Comparison of ENCODE assay signal across 9 cellular contexts in genomic region chr3:100399341-100400071, GRCh38. TPM values are rescaled to one million over a fixed set of nuclear protein-coding genes. Genes with fewer than 3 reads are reported as not detected.
DNase-seq lines count a peak whose midpoint lies in the region; ATAC-seq and TF ChIP-seq lines count a peak whose summit lies in the region.
"Had no signal": no experiment of that assay in that cellular context is flagged by ENCODE, and none has a peak within 500 bp of the region (broad histone marks: within the 10 kb centered on the region; RNA-seq: fewer than 3 reads in every experiment).

No MANE protein-coding gene starts in this region.

- peak overlapping the region; percentile 71 to 93 for H3K9ac ChIP-seq in liver (ENCODE audit: low read depth in 1 of 2, low read length in 2 of 2)

- peaks cover 68% of the 10 kb centered on the region for H3K4me1 Mint-ChIP-seq in activated naive CD8-positive, alpha-beta T cell (ENCODE audit: low read depth)

- H3K27me3 ChIP-seq in liver (ENCODE audit: control insufficient read depth in 4 of 4, insufficient read depth in 4 of 4, low read length in 3 of 4) = no peaks in the 10 kb centered on the region
- H3K27me3 ChIP-seq in tibial artery = no peaks in the 10 kb centered on the region

- peak overlapping the region; percentile 83 for H3K27ac Mint-ChIP-seq in activated naive CD8-positive, alpha-beta T cell

- TF ChIP-seq CTCF in liver (IDR thresholded peaks at IDR 0.05; ENCODE audit: low read depth, low read length, missing input control) (no peak), tibial artery (IDR thresholded peaks at IDR 0.05) (no peak)

- H3K4me3 ChIP-seq in liver (ENCODE audit: low read depth in 1 of 3, low read length in 3 of 3) = peak overlapping the region; percentile 78 to 94 (median 83)
- peak overlapping the region; percentile 97 to 99 for H3K4me3 ChIP-seq in tibial artery

- H3K27ac ChIP-seq in liver (ENCODE audit: low read depth in 1 of 2, low read length in 2 of 2) = peak overlapping the region in 1 of 2 donors; percentile 93
- H3K27ac ChIP-seq in tibial artery = peak overlapping the region in 1 of 2 donors; percentile 99

- ATAC-seq in HG03097 (IDR thresholded peaks at IDR 0.05; ENCODE audit: low FRiP score, unreplicated experiment) = no peak

- DNase-seq in activated CD4-positive, alpha-beta T cell treated with anti-CD3 and anti-CD28 coated beads, Interleukin-2, amount 50 U/mL, for 1 hour = peak; percentile 2
- DNase-seq in activated CD4-positive, alpha-beta T cell treated with anti-CD3 and anti-CD28 coated beads for 48 hours = no peak
- DNase-seq in tibial artery (no peak), SK-N-DZ (ENCODE audit: low spot score) (no peak), SHP77 treated with DMSO at 0.1 percent for 48 hours (lab: John Stamatoyannopoulos, UW) (no peak)
- DNase-seq: NCI-H1092 had no signal

- H3K4me3 Mint-ChIP-seq in activated naive CD8-positive, alpha-beta T cell = peak overlapping the region; percentile 94

- H3K9me3 Mint-ChIP-seq in activated naive CD8-positive, alpha-beta T cell (ENCODE audit: low read depth) = no peaks in the 10 kb centered on the region

- WGBS in liver = 22% methylated on average over 9 of the region's 9 CpGs

- H3K4me1 ChIP-seq in liver (ENCODE audit: control insufficient read depth in 4 of 4, insufficient read depth in 4 of 4, low read length in 3 of 4) = peaks cover 5 to 46% (median 37%) of the 10 kb centered on the region in 4 donors
- H3K4me1 ChIP-seq in tibial artery = peaks cover 0 to 60% (median 32%) of the 10 kb centered on the region in 4 donors

- H3K36me3 Mint-ChIP-seq in activated naive CD8-positive, alpha-beta T cell = no peaks in the 10 kb centered on the region

- H3K9me3 ChIP-seq in liver (ENCODE audit: control insufficient read depth in 4 of 4, low read length in 3 of 4) = no peaks in the 10 kb centered on the region
- H3K9me3 ChIP-seq in tibial artery = no peaks in the 10 kb centered on the region

- no peaks in the 10 kb centered on the region for H3K27me3 Mint-ChIP-seq in activated naive CD8-positive, alpha-beta T cell

- no peaks in the 10 kb centered on the region for H3K36me3 ChIP-seq in liver (ENCODE audit: control insufficient read depth in 4 of 4, insufficient read depth in 3 of 4, low read depth in 1 of 4, low read length in 3 of 4)
- H3K36me3 ChIP-seq in tibial artery = no peaks in the 10 kb centered on the region

- no peak for TF ChIP-seq RAD21 in liver (IDR thresholded peaks at IDR 0.05)

- intact Hi-C loops in tibial artery (cut with DNase I; ENCODE audit: low total_unique reads) = loop anchor here (5.0 kb wide), 1 partner anchor 93 kb away; the partner anchor contains the start of gene TMEM45A

TF ChIP-seq in liver, 16 proteins besides CTCF, POLR2A, EP300 and RAD21:
- peak in 1 of 2 donors; percentile 3 for TF ChIP-seq HNF4A (conservative IDR thresholded peaks at IDR 0.05)
- no peak for TF ChIP-seq EGR1 (IDR thresholded peaks at IDR 0.05; ENCODE audit: low read depth in 2 of 2)

RNA-seq across cellular contexts. Expression of gene TOMM70, which starts 1.4 kb away (rescaled TPM):
- 10 to 100 TPM; 39.5 to 55.8 TPM for total RNA-seq in liver
- 10 to 100 TPM; 16.7 to 25.7 TPM for polyA plus RNA-seq in liver
- polyA plus RNA-seq in SK-N-DZ (2014; cell fraction: cytosol; rRNA removed) = 74.8 and 83.2 TPM in 2 replicates
- polyA plus RNA-seq in SK-N-DZ (2014; cell fraction: nucleus; rRNA removed) = 27.1 and 37.2 TPM in 2 replicates

RNA-seq across cellular contexts. Expression of gene LNP1, which starts 1.8 kb away (rescaled TPM):
- 1 to 10 TPM; 1.9 to 4.7 TPM for total RNA-seq in liver
- 1 to 10 TPM; 1.1 to 1.2 TPM for polyA plus RNA-seq in liver
- polyA plus RNA-seq in SK-N-DZ (2014; cell fraction: cytosol; rRNA removed) = 17.1 and 18.7 TPM in 2 replicates
- 8.0 and 8.3 TPM in 2 replicates for polyA plus RNA-seq in SK-N-DZ (2014; cell fraction: nucleus; rRNA removed)
